ENCODE assay signal across 8 cellular contexts in the genomic region with DNA sequence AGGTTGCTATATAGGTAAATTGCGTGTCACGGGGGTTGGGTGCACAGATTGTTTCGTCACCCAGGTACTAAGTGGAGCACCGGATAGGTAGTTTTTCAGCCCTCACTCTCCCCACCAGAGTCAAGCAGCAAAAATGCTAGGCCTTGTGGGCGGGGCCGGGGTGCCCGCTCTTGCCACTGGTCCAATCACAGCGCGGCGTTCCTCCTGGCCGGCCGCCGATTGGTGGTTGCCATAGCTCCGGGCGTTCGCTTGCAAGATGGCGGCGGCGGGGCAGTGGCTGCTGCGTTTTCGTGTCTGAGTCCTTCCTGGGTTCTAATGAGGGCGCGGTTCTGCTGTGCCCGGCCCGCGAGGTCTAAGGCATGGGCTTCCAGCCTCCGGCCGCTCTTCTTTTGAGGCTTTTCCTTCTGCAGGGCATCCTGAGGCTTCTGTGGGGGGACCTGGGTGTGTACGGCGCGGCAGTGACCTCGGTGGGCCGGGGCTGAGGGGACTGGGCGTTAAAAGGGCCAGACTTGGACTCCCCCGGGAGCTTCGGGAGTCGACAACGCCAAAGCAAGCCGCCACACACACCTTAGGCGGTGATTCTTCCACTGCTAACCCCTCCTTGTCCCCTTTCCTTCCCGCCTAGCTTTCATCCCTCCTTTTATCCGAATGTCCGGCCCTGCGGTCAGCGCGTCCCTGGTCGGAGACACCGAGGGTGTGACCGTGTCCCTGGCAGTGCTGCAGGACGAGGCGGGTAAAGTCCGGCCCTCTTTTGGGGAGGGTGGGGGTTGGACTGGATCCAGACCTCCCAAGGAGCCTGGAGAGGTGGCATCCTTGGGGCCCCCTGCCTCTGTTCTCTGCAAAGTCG. TPM values are rescaled to one million over a fixed set of nuclear protein-coding genes. Genes with fewer than 3 reads are reported as not detected.
DNase-seq lines count a peak whose midpoint lies in the region; ATAC-seq lines count a peak whose summit lies in the region.

Gene TCTN2, plus strand, starts transcription at position 232 of the 847 bp plus-strand sequence. Its CDS starts 128 bp downstream, at position 360.

- H2BK15ac ChIP-seq in mesendoderm (replicated peaks; ENCODE audit: low read depth) = no peak within 1 kb of the TSS

- no peak within 1 kb of the TSS for H2BK5ac ChIP-seq in mesendoderm (ENCODE audit: low read length)

- no peaks in the 10 kb centered on the region for H3K79me1 ChIP-seq in mesendoderm (ENCODE audit: low read length)

- H3K9ac ChIP-seq in endocrine pancreas (ENCODE audit: control insufficient read depth, insufficient read depth, low read length) = peak within 1 kb of the TSS; percentile 91
- H3K9ac ChIP-seq in mesendoderm (ENCODE audit: low read length) = peak within 1 kb of the TSS; percentile 77

- H3K9me3 ChIP-seq in endocrine pancreas (ENCODE audit: control insufficient read depth, low read length) = no peaks in the 10 kb centered on the region

- H3K27ac ChIP-seq in mesendoderm (ENCODE audit: low read depth, low read length) = no peak within 1 kb of the TSS

- WGBS in mesendoderm (ENCODE audit: extremely low coverage, insufficient coverage, low lambda C conversion rate) = no CpG with 5 or more reads among the region's 53 CpGs

- DNase-seq in COLO829 (ENCODE audit: low spot score) (peak; percentile 98), HT1080 (ENCODE audit: low read depth) (peak; percentile 86), NOMO-1 (lab: John Stamatoyannopoulos, UW; ENCODE audit: unreplicated experiment in 2 of 2) (peak; percentile 87 to 95), mesendoderm (peak; percentile 96)
- DNase-seq in activated CD8-positive, alpha-beta memory T cell treated with anti-CD3 and anti-CD28 coated beads for 4 hours (ENCODE audit: low read depth in 2 of 2) = peak; percentile 84 to 86
- DNase-seq in stimulated activated CD8-positive, alpha-beta memory T cell treated with anti-CD3 and anti-CD28 coated beads, Interleukin-12 subunit alpha, Interleukin-12 subunit beta, amount 100 ng/mL, for 24 hours (ENCODE audit: extremely low read depth) = peak; percentile 89

- H4K8ac ChIP-seq in mesendoderm (ENCODE audit: low read depth, low read length) = no peak within 1 kb of the TSS

- H3K4me3 ChIP-seq in endocrine pancreas (ENCODE audit: control insufficient read depth, insufficient read depth, low read length) (peak within 1 kb of the TSS; percentile 60), mesendoderm (ENCODE audit: low read length) (peak within 1 kb of the TSS; percentile 90)

- no peaks in the 10 kb centered on the region for H3K79me2 ChIP-seq in mesendoderm (ENCODE audit: control insufficient read depth, insufficient read depth, low read length)

- H3K4me1 ChIP-seq in endocrine pancreas (ENCODE audit: control insufficient read depth, insufficient read depth, low read length) = peaks cover 6% of the 10 kb centered on the region
- no peaks in the 10 kb centered on the region for H3K4me1 ChIP-seq in mesendoderm (ENCODE audit: control insufficient read depth, low read depth, low read length)

- no peak within 1 kb of the TSS for H3K4ac ChIP-seq in mesendoderm (ENCODE audit: low read depth, low read length)

- H3K27me3 ChIP-seq in endocrine pancreas (ENCODE audit: control insufficient read depth, insufficient read depth, low read length) (no peaks in the 10 kb centered on the region), mesendoderm (ENCODE audit: insufficient read depth, low read length, poor library complexity) (no peaks in the 10 kb centered on the region)

- H3K36me3 ChIP-seq in endocrine pancreas (ENCODE audit: control insufficient read depth, insufficient read depth, low read length) (no peaks in the 10 kb centered on the region), mesendoderm (ENCODE audit: control insufficient read depth, insufficient read depth, low read length) (no peaks in the 10 kb centered on the region)

- H2BK120ac ChIP-seq in mesendoderm (ENCODE audit: low read depth, low read length) = no peak within 1 kb of the TSS

- ATAC-seq in GM21381 (IDR thresholded peaks at IDR 0.05; ENCODE audit: unreplicated experiment) = peak; percentile 100

- no peak within 1 kb of the TSS for H2AK5ac ChIP-seq in mesendoderm (ENCODE audit: low read length)

- no peak within 1 kb of the TSS for H3K23ac ChIP-seq in mesendoderm (ENCODE audit: low read length)

- H3K18ac ChIP-seq in mesendoderm (ENCODE audit: low read length) = no peak within 1 kb of the TSS

- H3K56ac ChIP-seq in mesendoderm (ENCODE audit: low read length) = peak within 1 kb of the TSS; percentile 85

- H3K4me2 ChIP-seq in mesendoderm (ENCODE audit: low read length) = peak within 1 kb of the TSS; percentile 93

- no peak within 1 kb of the TSS for H4K5ac ChIP-seq in mesendoderm (ENCODE audit: low read length)

RNA-seq across cellular contexts. Expression of gene TCTN2, which starts in this region (rescaled TPM):
- 4.9 and 6.1 TPM in 2 replicates for total RNA-seq in HT1080 (2014; rRNA removed; shearing (Covaris generic))
- 8.2 and 9.4 TPM in 2 replicates for polyA plus RNA-seq in HT1080 (2015; cell fraction: cytosol; rRNA removed)
- 9.1 and 11.0 TPM in 2 replicates for polyA plus RNA-seq in HT1080 (2015; cell fraction: nucleus; rRNA removed)
- 5.3 TPM for polyA plus RNA-seq in mesendoderm (2013, experiment 1 of 2)
- polyA plus RNA-seq in mesendoderm (2013, experiment 2 of 2) = 5.1 TPM
